Comparison of ENCODE assay signal across 8 cellular contexts in genomic region chr11:6481012-6481923, GRCh38. TPM values are rescaled to one million over a fixed set of nuclear protein-coding genes. Genes with fewer than 3 reads are reported as not detected.
A peak's percentile ranks its signal among the peaks of the same experiment; 100 is the strongest.
DNase-seq lines count a peak whose midpoint lies in the region; ATAC-seq and TF ChIP-seq lines count a peak whose summit lies in the region.

Gene ARFIP2 (minus strand): TSS chr11:6481331. CDS start chr11:6480421, 910 bp downstream.
Gene TIMM10B (plus strand): TSS chr11:6481501. CDS start chr11:6481517, 16 bp downstream.

- peak within 1 kb of the TSS; percentile 92 to 99 (median 97) for H3K4me3 Mint-ChIP-seq in CD8-positive, alpha-beta memory T cell

- peaks cover 35 to 47% (median 44%) of the 10 kb centered on the region in 3 donors for H3K4me1 Mint-ChIP-seq in CD8-positive, alpha-beta memory T cell

- ATAC-seq in GM19468 (IDR thresholded peaks at IDR 0.05; ENCODE audit: extremely low read depth, unreplicated experiment), result peak; percentile 98
- peak; percentile 95 for ATAC-seq in lung (ENCODE audit: insufficient read depth, low FRiP score)

- no peaks in the 10 kb centered on the region for H3K9me3 ChIP-seq in CD8-positive, alpha-beta memory T cell (ENCODE audit: low read length)
- no peaks in the 10 kb centered on the region for H3K9me3 ChIP-seq in lung (ENCODE audit: control insufficient read depth in 2 of 2, insufficient read depth in 1 of 2, low read length in 1 of 2)

- 0 to 1% methylated on average over 62 to 66 of the region's 66 CpGs for WGBS in lung, 2 donors

- no peaks in the 10 kb centered on the region for H3K27me3 Mint-ChIP-seq in CD8-positive, alpha-beta memory T cell

- peak within 1 kb of the TSS; percentile 94 for H3K27ac ChIP-seq in CD8-positive, alpha-beta memory T cell (ENCODE audit: low read depth, low read length)
- peak within 1 kb of the TSS; percentile 79 to 96 for H3K27ac ChIP-seq in lung (ENCODE audit: low read depth in 1 of 2, low read length in 1 of 2)

- peaks cover 31% of the 10 kb centered on the region for H3K36me3 ChIP-seq in CD8-positive, alpha-beta memory T cell (ENCODE audit: insufficient read depth, low read length)
- peaks cover 12 to 30% of the 10 kb centered on the region in 2 donors for H3K36me3 ChIP-seq in lung (ENCODE audit: control insufficient read depth in 2 of 2, insufficient read depth in 2 of 2, low read length in 2 of 2)

- H3K27me3 ChIP-seq in CD8-positive, alpha-beta memory T cell (ENCODE audit: insufficient read depth, low read length, poor library complexity, severe bottlenecking), result no peaks in the 10 kb centered on the region
- no peaks in the 10 kb centered on the region for H3K27me3 ChIP-seq in lung (ENCODE audit: control insufficient read depth, insufficient read depth)

- peak within 1 kb of the TSS; percentile 96 to 99 (median 98) for H3K27ac Mint-ChIP-seq in CD8-positive, alpha-beta memory T cell

- POLR2A ChIA-PET in CD8-positive, alpha-beta memory T cell (lab: Charles Lee), result interaction anchor here (0.7 to 2.0 kb wide), 10 partner anchors 9 to 202 kb away, joined by 3 to 12 read pairs (median 6); partner anchors contain the start of genes APBB1, MRPL17, SMPD1 and TAF10

- CTCF ChIA-PET in CD8-positive, alpha-beta memory T cell (lab: Charles Lee), result interaction anchor here (0.7 to 2.3 kb wide), 15 partner anchors 9 to 1506 kb away, joined by 3 to 32 read pairs (median 4); partner anchors contain the start of genes EIF3F, HPX, MRPL17 and TAF10

- TF ChIP-seq CTCF in lung (IDR thresholded peaks at IDR 0.05; ENCODE audit: control extremely low read depth, extremely low read depth), result no peak

- DNase-seq in CD8-positive, alpha-beta memory T cell, result peak; percentile 93 to 97 (median 94)
- DNase-seq in HS-5 (ENCODE audit: low read depth) (peak; percentile 80), lung (ENCODE audit: low spot score) (peak; percentile 99)
- peak; percentile 95 for DNase-seq in NK-92 treated with Interleukin-12 subunit alpha and Interleukin-12 subunit beta, amount 100 ng/mL, for 24 hours (lab: John Stamatoyannopoulos, UW)
- DNase-seq in activated CD8-positive, alpha-beta memory T cell treated with anti-CD3 and anti-CD28 coated beads for 24 hours, result peak; percentile 96
- peak; percentile 90 for DNase-seq in effector CD8-positive, alpha-beta T cell (lab: John Stamatoyannopoulos, UW)
- DNase-seq in stimulated activated CD4-positive, alpha-beta T cell treated with anti-CD3 and anti-CD28 coated beads, TNF-alpha, amount 100 ng/mL, for 4 hours (ENCODE audit: low read depth in 3 of 3), result peak; percentile 88 to 91 (median 90)

- H3K36me3 Mint-ChIP-seq in CD8-positive, alpha-beta memory T cell, result peaks cover 0 to 59% (median 8%) of the 10 kb centered on the region in 3 donors

- peaks cover 28% of the 10 kb centered on the region for H3K4me1 ChIP-seq in CD8-positive, alpha-beta memory T cell (ENCODE audit: insufficient read depth, low read length)
- peaks cover 9 to 10% of the 10 kb centered on the region in 2 donors for H3K4me1 ChIP-seq in lung (ENCODE audit: control insufficient read depth in 2 of 2, insufficient read depth in 2 of 2, low read length in 2 of 2)

- peak within 1 kb of the TSS; percentile 72 for H3K4me3 ChIP-seq in CD8-positive, alpha-beta memory T cell (ENCODE audit: low read length)
- H3K4me3 ChIP-seq in lung, result peak within 1 kb of the TSS; percentile 77

- no peaks in the 10 kb centered on the region for H3K9me3 Mint-ChIP-seq in CD8-positive, alpha-beta memory T cell

RNA-seq across cellular contexts. Expression of gene ARFIP2, which starts in this region (rescaled TPM):
- 10 to 100 TPM; 46.9 to 47.5 TPM for total RNA-seq in CD8-positive, alpha-beta memory T cell
- polyA plus RNA-seq in CD8-positive, alpha-beta memory T cell, result 35.2 TPM
- total RNA-seq in lung, result 10 to 100 TPM; 34.0 to 53.7 TPM
- 10 to 100 TPM; 41.9 to 51.1 TPM for polyA plus RNA-seq in lung

RNA-seq across cellular contexts. Expression of gene TIMM10B, which starts in this region (rescaled TPM):
- 10 to 100 TPM; 43.6 to 46.3 TPM for total RNA-seq in CD8-positive, alpha-beta memory T cell
- 32.1 TPM for polyA plus RNA-seq in CD8-positive, alpha-beta memory T cell
- total RNA-seq in lung, result 10 to 100 TPM; 31.5 to 43.4 TPM
- 10 to 100 TPM; 20.5 to 32.6 TPM for polyA plus RNA-seq in lung

Comparison
In these comparisons a context has a peak if more than half of its experiments do, and no peak if none do; other contexts are left out.
1. Peak in every context shown above with its lines: DNase-seq, ATAC-seq, H3K4me3 ChIP-seq and H3K27ac ChIP-seq.